In genomic region chr14:101878222-101879211, GRCh38 we compare ENCODE assay signal across 10 cellular contexts.
DNase-seq lines count a peak whose midpoint lies in the region; ATAC-seq, FAIRE-seq and TF ChIP-seq lines count a peak whose summit lies in the region.
"Had no signal": no experiment of that assay in that cellular context is flagged by ENCODE, and none has a peak within 500 bp of the region (broad histone marks: within the 10 kb centered on the region; RNA-seq: fewer than 3 reads in every experiment).

No MANE protein-coding gene starts in this region.

- H3K36me3 Mint-ChIP-seq in osteocyte (ENCODE audit: unreplicated experiment), result peaks cover 13% of the 10 kb centered on the region

- intact Hi-C loops in adrenal gland (cut with DNase I) (no loop called here), posterior vena cava (cut with DNase I) (no loop called here)

- FAIRE-seq in GM18507 (lab: Jason Lieb, UNC), result peak; percentile 84

- ATAC-seq in HG03139 (IDR thresholded peaks at IDR 0.05; ENCODE audit: unreplicated experiment), result no peak

- TF ChIP-seq CTCF in adrenal gland (IDR thresholded peaks at IDR 0.05) (no peak), osteocyte (IDR thresholded peaks at IDR 0.05) (no peak)

- peak overlapping the region; percentile 34 for H3K27ac Mint-ChIP-seq in osteocyte (ENCODE audit: unreplicated experiment)

- no peak overlapping the region for H3K4me3 Mint-ChIP-seq in osteocyte (ENCODE audit: unreplicated experiment)

- H3K27ac ChIP-seq in adrenal gland, result peak overlapping the region in 3 of 5 donors; percentile 62 to 91 (median 82)

- DNase-seq in GM18507 (ENCODE audit: extremely low spot score, insufficient read length, low read depth) (no peak), MV-4-11 (lab: John Stamatoyannopoulos, UW) (peak; percentile 79), adrenal gland (peak in 4 of 7 donors; percentile 41 to 71 (median 52)), osteocyte (ENCODE audit: extremely low spot score, unreplicated experiment) (peak; percentile 68), NCI-H1930 (lab: John Stamatoyannopoulos, UW) (no peak), posterior vena cava (ENCODE audit: low spot score) (no peak)
- DNase-seq in stimulated activated naive CD4-positive, alpha-beta T cell treated with Interleukin-2 at 50 U/mL for 16 hours (lab: John Stamatoyannopoulos, UW), result no peak
- DNase-seq: NCI-H1436 treated with DMSO at 0.1 percent for 48 hours, SHP77 had no signal

- no peak overlapping the region for H3K4me3 ChIP-seq in adrenal gland

- no peaks in the 10 kb centered on the region for H3K9me3 ChIP-seq in adrenal gland (replicated peaks in 1 of 3)

- H3K4me1 Mint-ChIP-seq in osteocyte (ENCODE audit: unreplicated experiment), result peaks cover 29% of the 10 kb centered on the region

- H3K4me1 ChIP-seq in adrenal gland (replicated peaks in 1 of 2), result peaks cover 42 to 58% of the 10 kb centered on the region in 2 donors

- WGBS in adrenal gland, 4 donors, result 79 to 85% (median 80%) methylated on average over 9 to 18 of the region's 18 CpGs

- no peaks in the 10 kb centered on the region for H3K27me3 ChIP-seq in adrenal gland

- H3K27me3 Mint-ChIP-seq in osteocyte (ENCODE audit: unreplicated experiment), result no peaks in the 10 kb centered on the region

- H3K9me3 Mint-ChIP-seq in osteocyte (ENCODE audit: unreplicated experiment), result no peaks in the 10 kb centered on the region

- H3K36me3 ChIP-seq in adrenal gland (replicated peaks in 1 of 2), result peaks cover 0 to 15% of the 10 kb centered on the region in 2 donors

- no peak for TF ChIP-seq POLR2A in adrenal gland (IDR thresholded peaks at IDR 0.05)

Comparison
In these comparisons a context has a peak if more than half of its experiments do, and no peak if none do; other contexts are left out.
1. DNase-seq: peak in MV-4-11 (single experiment), adrenal gland (4 of 7) and osteocyte (single experiment); none in GM18507 (single experiment), NCI-H1930 (0 of 2), stimulated activated naive CD4-positive, alpha-beta T cell treated with Interleukin-2 at 50 U/mL for 16 hours (single experiment) and posterior vena cava (single experiment).